In the genomic region with DNA sequence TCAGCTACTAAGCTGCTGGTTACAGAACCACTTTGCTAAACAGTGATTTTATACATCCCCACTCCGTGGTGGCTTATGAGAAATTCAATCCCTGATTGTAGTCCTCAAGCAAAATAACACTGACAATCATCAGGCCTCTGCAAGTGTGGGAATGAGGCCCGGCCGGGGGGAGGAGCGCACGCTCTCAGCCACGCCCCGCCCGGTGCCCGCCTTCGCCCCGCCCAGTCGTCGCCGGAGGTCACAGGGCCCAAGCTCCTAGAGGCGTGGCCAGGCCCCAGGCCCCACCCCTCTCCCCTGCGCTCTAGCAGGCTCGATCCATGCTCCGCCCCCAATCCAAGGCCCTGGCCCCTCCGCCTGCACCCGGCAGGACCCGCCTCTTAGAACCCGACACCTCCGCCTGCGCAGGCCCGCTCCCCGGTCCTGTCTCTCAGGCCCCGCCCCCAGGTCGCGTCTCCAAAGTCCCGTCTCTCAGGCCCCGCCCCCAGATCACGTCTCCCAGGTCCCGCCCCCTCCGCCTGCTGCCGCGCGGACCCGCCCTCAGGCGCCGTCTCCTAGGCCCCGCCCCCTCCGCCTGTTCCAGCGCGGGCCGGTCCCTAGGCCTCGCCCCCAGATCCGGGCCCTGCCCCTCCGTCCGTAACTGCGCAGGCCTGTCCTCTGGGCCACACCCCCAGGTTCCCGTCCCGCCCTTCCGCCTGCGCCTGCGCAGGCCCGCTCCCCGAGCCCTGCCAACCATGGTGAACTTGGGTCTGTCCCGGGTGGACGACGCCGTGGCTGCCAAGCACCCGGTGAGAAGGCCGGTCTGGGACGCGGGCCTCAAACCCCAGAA, we compare ENCODE assay signal across 8 cellular contexts. TPM values are rescaled to one million over a fixed set of nuclear protein-coding genes. Genes with fewer than 3 reads are reported as not detected.
DNase-seq lines count a peak whose midpoint lies in the region; TF ChIP-seq lines count a peak whose summit lies in the region.

A gene (plus strand): TSS at position 705 of the 826 bp plus-strand sequence. CDS start 27 bp downstream, at position 732.

- TF ChIP-seq CTCF in subcutaneous adipose tissue (IDR thresholded peaks at IDR 0.05; ENCODE audit: low read depth), result no peak

- no peaks in the 10 kb centered on the region for H3K27me3 ChIP-seq in neuronal stem cell (ENCODE audit: control insufficient read depth in 3 of 3, insufficient read depth in 3 of 3, low read depth in 1 of 3, low read length in 3 of 3)

- H2BK12ac ChIP-seq in neuronal stem cell (ENCODE audit: low read length), result no peak within 1 kb of the TSS

- H3K14ac ChIP-seq in neuronal stem cell (ENCODE audit: low read length), result peak within 1 kb of the TSS; percentile 12

- peak within 1 kb of the TSS; percentile 92 for H2AFZ ChIP-seq in neuronal stem cell (ENCODE audit: low read length)

- peak within 1 kb of the TSS; percentile 95 for H2BK5ac ChIP-seq in neuronal stem cell (ENCODE audit: low read length)

- peak within 1 kb of the TSS; percentile 8 for H3K4ac ChIP-seq in neuronal stem cell (ENCODE audit: low read length)

- H4K91ac ChIP-seq in neuronal stem cell (ENCODE audit: low read depth, low read length, poor library complexity), result no peak within 1 kb of the TSS

- peak within 1 kb of the TSS; percentile 96 for H3K4me2 ChIP-seq in neuronal stem cell (ENCODE audit: insufficient read depth, low read length, poor library complexity, severe bottlenecking)

- H3K4me3 ChIP-seq in neuronal stem cell (ENCODE audit: low read length in 2 of 2), result peak within 1 kb of the TSS; percentile 88 to 90

- H2AK5ac ChIP-seq in neuronal stem cell (ENCODE audit: low read depth, low read length), result peak within 1 kb of the TSS; percentile 89

- H3K9me3 ChIP-seq in neuronal stem cell (replicated peaks in 1 of 2; ENCODE audit: control insufficient read depth in 2 of 2, insufficient read depth in 1 of 2, low read depth in 1 of 2, low read length in 2 of 2), result no peaks in the 10 kb centered on the region

- no peak within 1 kb of the TSS for H4K8ac ChIP-seq in neuronal stem cell (ENCODE audit: low read depth, low read length)

- H3K23ac ChIP-seq in neuronal stem cell (ENCODE audit: low read depth, low read length, poor library complexity), result peak within 1 kb of the TSS; percentile 87

- peak within 1 kb of the TSS; percentile 64 for H2BK15ac ChIP-seq in neuronal stem cell (ENCODE audit: low read length)

- H3K36me3 ChIP-seq in neuronal stem cell (replicated peaks in 1 of 2; ENCODE audit: control insufficient read depth in 2 of 2, insufficient read depth in 2 of 2, low read length in 2 of 2), result peaks cover 4 to 14% of the 10 kb centered on the region in 2 donors

- DNase-seq in GDM1 (lab: John Stamatoyannopoulos, UW) (peak; percentile 99), HEK293T (ENCODE audit: extremely low spot score) (peak; percentile 95), MV-4-11 (lab: John Stamatoyannopoulos, UW) (peak; percentile 99), SK-MEL-5 (ENCODE audit: low read depth, low spot score) (peak; percentile 99), foreskin melanocyte (peak; percentile 94), neuronal stem cell (ENCODE audit: low spot score) (peak; percentile 100)
- peak; percentile 100 for DNase-seq in activated naive CD4-positive, alpha-beta T cell treated with Interleukin-2 at 50 U/mL for 16 hours

- POLR2A ChIA-PET in HEK293T (lab: Yijun Ruan, JAX), result interaction anchor here (1.0 to 1.2 kb wide), 3 partner anchors 10 to 339 kb away, joined by 3 to 5 read pairs (median 5); a partner anchor contains a TSS

- CTCF ChIA-PET in HEK293T (lab: Yijun Ruan, JAX), result interaction anchor here (0.6 to 1.0 kb wide), 2 partner anchors 10 to 24 kb away, joined by 3 to 4 read pairs; no protein-coding TSS in a partner anchor

- peak within 1 kb of the TSS; percentile 50 for H3K27ac ChIP-seq in neuronal stem cell (replicated peaks; ENCODE audit: low read length)

- H3K18ac ChIP-seq in neuronal stem cell (ENCODE audit: low read length), result peak within 1 kb of the TSS; percentile 92

- no CpG with 5 or more reads among the region's 65 CpGs for whole genome bisulfite sequencing in neuronal stem cell (ENCODE audit: extremely low coverage in 2 of 2, insufficient read length in 2 of 2, insufficient replicate concordance in 1 of 2), 2 donors

- peak within 1 kb of the TSS; percentile 96 for H3K9ac ChIP-seq in neuronal stem cell (ENCODE audit: low read depth, low read length, poor library complexity)

- H3K79me1 ChIP-seq in neuronal stem cell (ENCODE audit: low read depth, low read length), result no peaks in the 10 kb centered on the region

- in situ Hi-C loops in SK-MEL-5 (cut with HindIII; ENCODE audit: low pct_unique_long_range_greater_than_20kb, low sequenced_read_pairs), result no loop called here

- peaks cover 12 to 20% of the 10 kb centered on the region in 2 donors for H3K4me1 ChIP-seq in neuronal stem cell (ENCODE audit: control insufficient read depth in 2 of 2, insufficient read depth in 1 of 2, low read depth in 1 of 2, low read length in 2 of 2)

- no peak within 1 kb of the TSS for H2BK120ac ChIP-seq in neuronal stem cell (ENCODE audit: low read depth, low read length)

TF ChIP-seq in HEK293T, 16 proteins besides CTCF, POLR2A, EP300 and RAD21:
- no peak for TF ChIP-seq NFRKB (IDR thresholded peaks at IDR 0.05)
- TF ChIP-seq, protein P1, sequence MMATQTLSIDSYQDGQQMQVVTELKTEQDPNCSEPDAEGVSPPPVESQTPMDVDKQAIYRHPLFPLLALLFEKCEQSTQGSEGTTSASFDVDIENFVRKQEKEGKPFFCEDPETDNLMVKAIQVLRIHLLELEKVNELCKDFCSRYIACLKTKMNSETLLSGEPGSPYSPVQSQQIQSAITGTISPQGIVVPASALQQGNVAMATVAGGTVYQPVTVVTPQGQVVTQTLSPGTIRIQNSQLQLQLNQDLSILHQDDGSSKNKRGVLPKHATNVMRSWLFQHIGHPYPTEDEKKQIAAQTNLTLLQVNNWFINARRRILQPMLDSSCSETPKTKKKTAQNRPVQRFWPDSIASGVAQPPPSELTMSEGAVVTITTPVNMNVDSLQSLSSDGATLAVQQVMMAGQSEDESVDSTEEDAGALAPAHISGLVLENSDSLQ (IDR thresholded peaks at IDR 0.05), result peak; percentile 31; the same call in 1 of the 2 replicates
- TF ChIP-seq ELF4 (IDR thresholded peaks at IDR 0.05), result no peak
- no peak for TF ChIP-seq LEF1 (IDR thresholded peaks at IDR 0.05; ENCODE audit: borderline replicate concordance)
- peak; percentile 83; the same call in 1 of the 2 replicates for TF ChIP-seq L3MBTL2 (conservative IDR thresholded peaks at IDR 0.05)

RNA-seq across cellular contexts. Expression of the gene that starts here (rescaled TPM):
- total RNA-seq in SK-MEL-5 (2014; rRNA removed; shearing (Covaris generic)), result 47.1 and 50.8 TPM in 2 replicates
- 62.0 and 81.0 TPM in 2 replicates for polyA plus RNA-seq in SK-MEL-5 (2015; cell fraction: cytosol; rRNA removed)
- polyA plus RNA-seq in SK-MEL-5 (2015; cell fraction: nucleus; rRNA removed), result 22.1 and 73.1 TPM in 2 replicates
- 30.7 TPM for polyA plus RNA-seq in neuronal stem cell (2013, experiment 1 of 2)
- polyA plus RNA-seq in neuronal stem cell (2013, experiment 2 of 2), result 29.9 TPM
- total RNA-seq in subcutaneous adipose tissue, result 10 to 100 TPM; 22.2 to 68.8 (median 54.4) TPM

Comparison
In these comparisons a context has a peak if more than half of its experiments do, and no peak if none do; other contexts are left out.
1. Peak in every context shown above with its lines: DNase-seq, H3K4me3 ChIP-seq and H3K27ac ChIP-seq.